Comparison of ENCODE assay signal across 8 cellular contexts in genomic region chr17:49407981-49408501, GRCh38. TPM values are rescaled to one million over a fixed set of nuclear protein-coding genes. Genes with fewer than 3 reads are reported as not detected.
A peak's percentile ranks its signal among the peaks of the same experiment; 100 is the strongest.
DNase-seq lines count a peak whose midpoint lies in the region; ATAC-seq and TF ChIP-seq lines count a peak whose summit lies in the region.

No MANE protein-coding gene starts in this region.

- no peak for TF ChIP-seq POLR2A in suprapubic skin (IDR thresholded peaks at IDR 0.05)

- peaks cover 22 to 37% of the 10 kb centered on the region in 2 experiments for H3K4me1 ChIP-seq in neutrophil (ENCODE audit: control insufficient read depth in 1 of 2, insufficient read depth in 1 of 2, low read depth in 1 of 2, low read length in 1 of 2)
- peaks cover 7% of the 10 kb centered on the region for H3K4me1 ChIP-seq in suprapubic skin

- intact Hi-C loops in activated T-helper 1 cell treated with anti-CD3 and anti-CD28 coated beads, Interleukin-12 subunit alpha, Interleukin-12 subunit beta, Interleukin-2, Interleukin-4 antibody, amounts not matched to agents 30 ng/mL and 10 ng/mL and 1 ng/mL, durations not matched to agents 14 hours and 24 hours and 36 hours (cut with micrococcal nuclease): loop anchor here (1.0 to 5.0 kb wide), 2 partner anchors 89 to 148 kb away; partner anchors contain the start of gene NGFR

- H3K9me3 ChIP-seq in neutrophil (no peaks in the 10 kb centered on the region), suprapubic skin (no peaks in the 10 kb centered on the region)

- H3K9me3 Mint-ChIP-seq in activated T-helper 1 cell treated with anti-CD3 and anti-CD28 coated beads, Interleukin-12 subunit alpha, Interleukin-12 subunit beta, Interleukin-2, Interleukin-4 antibody, amounts not matched to agents 30 ng/mL and 10 ng/mL and 1 ng/mL, durations not matched to agents 14 hours and 24 hours and 36 hours: no peaks in the 10 kb centered on the region

- H3K27ac ChIP-seq in 22Rv1 (no peak overlapping the region), neutrophil (peak overlapping the region; percentile 76), suprapubic skin (peak overlapping the region; percentile 20)

- H3K4me3 Mint-ChIP-seq in activated T-helper 1 cell treated with anti-CD3 and anti-CD28 coated beads, Interleukin-12 subunit alpha, Interleukin-12 subunit beta, Interleukin-2, Interleukin-4 antibody, amounts not matched to agents 30 ng/mL and 10 ng/mL and 1 ng/mL, durations not matched to agents 14 hours and 24 hours and 36 hours: peak overlapping the region; percentile 3

- no peaks in the 10 kb centered on the region for H3K27me3 Mint-ChIP-seq in activated T-helper 1 cell treated with anti-CD3 and anti-CD28 coated beads, Interleukin-12 subunit alpha, Interleukin-12 subunit beta, Interleukin-2, Interleukin-4 antibody, amounts not matched to agents 30 ng/mL and 10 ng/mL and 1 ng/mL, durations not matched to agents 14 hours and 24 hours and 36 hours (ENCODE audit: insufficient read depth)

- H3K4me1 Mint-ChIP-seq in activated T-helper 1 cell treated with anti-CD3 and anti-CD28 coated beads, Interleukin-12 subunit alpha, Interleukin-12 subunit beta, Interleukin-2, Interleukin-4 antibody, amounts not matched to agents 30 ng/mL and 10 ng/mL and 1 ng/mL, durations not matched to agents 14 hours and 24 hours and 36 hours (ENCODE audit: low read depth): peaks cover 31% of the 10 kb centered on the region

- peak; percentile 82 for TF ChIP-seq CTCF in 22Rv1 (IDR thresholded peaks at IDR 0.05)
- peak; percentile 76 for TF ChIP-seq CTCF in fibroblast of pulmonary artery (IDR thresholded peaks at IDR 0.05; ENCODE audit: low read length, missing control alignments)
- peak; percentile 95 for TF ChIP-seq CTCF in neutrophil (IDR thresholded peaks at IDR 0.05)
- TF ChIP-seq CTCF in suprapubic skin (IDR thresholded peaks at IDR 0.05): peak; percentile 30 to 60

- DNase-seq in LoVo (ENCODE audit: low spot score): peak; percentile 55
- DNase-seq in RPMI8226: peak; percentile 84
- peak; percentile 77 for DNase-seq in activated T-helper 1 cell treated with anti-CD3 and anti-CD28 coated beads, Interleukin-12 subunit alpha, Interleukin-12 subunit beta, Interleukin-2, Interleukin-4 antibody, amounts not matched to agents 30 ng/mL and 10 ng/mL and 1 ng/mL, durations not matched to agents 14 hours and 24 hours and 36 hours (ENCODE audit: low spot score)
- DNase-seq in fibroblast of pulmonary artery (ENCODE audit: low read depth): peak; percentile 62
- DNase-seq in suprapubic skin (ENCODE audit: low spot score in 2 of 2): peak; percentile 74

- no peaks in the 10 kb centered on the region for H3K27me3 ChIP-seq in neutrophil
- no peaks in the 10 kb centered on the region for H3K27me3 ChIP-seq in suprapubic skin

- ATAC-seq in GM18517 (IDR thresholded peaks at IDR 0.05; ENCODE audit: unreplicated experiment): peak; percentile 69

- no peak overlapping the region for H3K4me3 ChIP-seq in fibroblast of pulmonary artery (replicated peaks; ENCODE audit: low read depth, low read length)
- H3K4me3 ChIP-seq in neutrophil (ENCODE audit: low read depth in 1 of 2, low read length in 1 of 2): peak overlapping the region in 1 of 2 experiments; percentile 32
- H3K4me3 ChIP-seq in suprapubic skin: no peak overlapping the region

- H3K36me3 Mint-ChIP-seq in activated T-helper 1 cell treated with anti-CD3 and anti-CD28 coated beads, Interleukin-12 subunit alpha, Interleukin-12 subunit beta, Interleukin-2, Interleukin-4 antibody, amounts not matched to agents 30 ng/mL and 10 ng/mL and 1 ng/mL, durations not matched to agents 14 hours and 24 hours and 36 hours (ENCODE audit: low read depth): peaks cover 72% of the 10 kb centered on the region

- TF ChIP-seq EP300 in suprapubic skin (IDR thresholded peaks at IDR 0.05): no peak

- peaks cover 41% of the 10 kb centered on the region for H3K36me3 ChIP-seq in neutrophil
- H3K36me3 ChIP-seq in suprapubic skin: peaks cover 91% of the 10 kb centered on the region

- H3K27ac Mint-ChIP-seq in activated T-helper 1 cell treated with anti-CD3 and anti-CD28 coated beads, Interleukin-12 subunit alpha, Interleukin-12 subunit beta, Interleukin-2, Interleukin-4 antibody, amounts not matched to agents 30 ng/mL and 10 ng/mL and 1 ng/mL, durations not matched to agents 14 hours and 24 hours and 36 hours: no peak overlapping the region

- 42% methylated on average over 9 of the region's 9 CpGs for WGBS in suprapubic skin

RNA-seq across cellular contexts. Expression of gene PHB1, which starts 6.6 kb away (rescaled TPM):
- total RNA-seq in activated T-helper 1 cell treated with anti-CD3 and anti-CD28 coated beads, Interleukin-12 subunit alpha, Interleukin-12 subunit beta, Interleukin-2, Interleukin-4 antibody, amounts not matched to agents 30 ng/mL and 10 ng/mL and 1 ng/mL, durations not matched to agents 14 hours and 24 hours and 36 hours: 395 and 401 TPM in 2 replicates
- 10 to 100 TPM; 63.8 to 92.5 (median 86.4) TPM for total RNA-seq in suprapubic skin

RNA-seq across cellular contexts. Expression of gene ZNF652, which starts 46.0 kb away (rescaled TPM):
- total RNA-seq in activated T-helper 1 cell treated with anti-CD3 and anti-CD28 coated beads, Interleukin-12 subunit alpha, Interleukin-12 subunit beta, Interleukin-2, Interleukin-4 antibody, amounts not matched to agents 30 ng/mL and 10 ng/mL and 1 ng/mL, durations not matched to agents 14 hours and 24 hours and 36 hours: 6.3 and 7.5 TPM in 2 replicates
- total RNA-seq in suprapubic skin: 100 to 1,000 TPM in 1 of 4 donors, 10 to 100 TPM in 3; 76.6 to 148 (median 83.2) TPM

Comparison
In these comparisons a context has a peak if more than half of its experiments do, and no peak if none do; other contexts are left out.
1. CTCF ChIP-seq: peak in every context shown above with its lines; median percentile 95 in neutrophil; 82 in 22Rv1; 76 in fibroblast of pulmonary artery; 45 in suprapubic skin.